ENCODE assay signal across 8 cellular contexts in genomic region chr19:2270572-2271515, GRCh38. TPM values are rescaled to one million over a fixed set of nuclear protein-coding genes. Genes with fewer than 3 reads are reported as not detected.
DNase-seq lines count a peak whose midpoint lies in the region; ATAC-seq, FAIRE-seq and TF ChIP-seq lines count a peak whose summit lies in the region.

No MANE protein-coding gene starts in this region.

- peak; percentile 40 for FAIRE-seq in GM12891 (lab: Jason Lieb, UNC)

- peak overlapping the region; percentile 92 for H3K4me3 ChIP-seq in lower lobe of right lung

- ATAC-seq in lower lobe of right lung (peak; percentile 59 to 69), HG02938 (IDR thresholded peaks at IDR 0.05; ENCODE audit: unreplicated experiment) (no peak), GM18873 (IDR thresholded peaks at IDR 0.05; ENCODE audit: low FRiP score, unreplicated experiment) (no peak)

- H3K9me3 ChIP-seq in lower lobe of right lung = no peaks in the 10 kb centered on the region

- TF ChIP-seq CTCF in lower lobe of right lung (IDR thresholded peaks at IDR 0.05) = no peak

- peaks cover 31% of the 10 kb centered on the region for H3K36me3 ChIP-seq in lower lobe of right lung

- peak overlapping the region; percentile 99 for H3K27ac ChIP-seq in lower lobe of right lung

- H3K4me1 ChIP-seq in lower lobe of right lung = peaks cover 74% of the 10 kb centered on the region

- intact Hi-C loops in lower lobe of right lung (cut with DNase I) = no loop called here

- H3K27me3 ChIP-seq in lower lobe of right lung (ENCODE audit: low read depth) = no peaks in the 10 kb centered on the region

- DNase-seq in GM12891 (ENCODE audit: insufficient read length, low spot score) (no peak), NCI-H69 (lab: John Stamatoyannopoulos, UW) (peak; percentile 86), lower lobe of right lung (peak; percentile 93)
- peak; percentile 86 for DNase-seq in activated CD8-positive, alpha-beta memory T cell treated with anti-CD3 and anti-CD28 coated beads for 24 hours
- DNase-seq in effector CD4-positive, alpha-beta T cell = peak; percentile 66
- peak; percentile 76 for DNase-seq in stimulated activated CD4-positive, alpha-beta T cell treated with anti-CD3 and anti-CD28 coated beads, Interleukin-4, amount 100 ng/mL, for 24 hours

- TF ChIP-seq POLR2A in GM12891 (IDR thresholded peaks at IDR 0.05; ENCODE audit: low read depth, low read length) = peak; percentile 67; the same call in 1 of the 2 replicates

TF ChIP-seq in GM12891, 5 proteins besides CTCF, POLR2A, EP300 and RAD21:
- peak; percentile 73 for TF ChIP-seq TAF1 (IDR thresholded peaks at IDR 0.05; ENCODE audit: low read depth, low read length)
- no peak for TF ChIP-seq PAX5 (IDR thresholded peaks at IDR 0.05; ENCODE audit: insufficient read depth, low read length, severe bottlenecking)
- peak; percentile 93 for TF ChIP-seq SPI1 (IDR thresholded peaks at IDR 0.05; ENCODE audit: low read depth, low read length)

RNA-seq across cellular contexts. Expression of gene PEAK3, which starts 11.1 kb away (rescaled TPM):
- polyA plus RNA-seq in GM12891 (2012; ENCODE audit: low read depth, missing spikeins) = 0.49 TPM
- total RNA-seq in lower lobe of right lung = 7.5 TPM

RNA-seq across cellular contexts. Expression of gene JSRP1, which starts 14.6 kb away (rescaled TPM):
- 0.41 TPM for polyA plus RNA-seq in GM12891 (2012; ENCODE audit: low read depth, missing spikeins)
- not detected for total RNA-seq in lower lobe of right lung

RNA-seq across cellular contexts. Expression of gene AMH, which starts 21.7 kb away (rescaled TPM):
- 0.19 TPM for polyA plus RNA-seq in GM12891 (2012; ENCODE audit: low read depth, missing spikeins)
- total RNA-seq in lower lobe of right lung = 1.9 TPM

RNA-seq across cellular contexts. Expression of gene SF3A2, which starts 34.2 kb away (rescaled TPM):
- polyA plus RNA-seq in GM12891 (2012; ENCODE audit: low read depth, missing spikeins) = 66.1 TPM
- 55.6 TPM for total RNA-seq in lower lobe of right lung

RNA-seq across cellular contexts. Expression of gene PLEKHJ1, which starts 34.7 kb away (rescaled TPM):
- 66.6 TPM for polyA plus RNA-seq in GM12891 (2012; ENCODE audit: low read depth, missing spikeins)
- total RNA-seq in lower lobe of right lung = 52.0 TPM

Comparison
In these comparisons a context has a peak if more than half of its experiments do, and no peak if none do; other contexts are left out.
1. ATAC-seq: peak in lower lobe of right lung (2 of 2); none in HG02938 (single experiment) and GM18873 (single experiment).